ENCODE assay signal across 9 cellular contexts in the genomic region with DNA sequence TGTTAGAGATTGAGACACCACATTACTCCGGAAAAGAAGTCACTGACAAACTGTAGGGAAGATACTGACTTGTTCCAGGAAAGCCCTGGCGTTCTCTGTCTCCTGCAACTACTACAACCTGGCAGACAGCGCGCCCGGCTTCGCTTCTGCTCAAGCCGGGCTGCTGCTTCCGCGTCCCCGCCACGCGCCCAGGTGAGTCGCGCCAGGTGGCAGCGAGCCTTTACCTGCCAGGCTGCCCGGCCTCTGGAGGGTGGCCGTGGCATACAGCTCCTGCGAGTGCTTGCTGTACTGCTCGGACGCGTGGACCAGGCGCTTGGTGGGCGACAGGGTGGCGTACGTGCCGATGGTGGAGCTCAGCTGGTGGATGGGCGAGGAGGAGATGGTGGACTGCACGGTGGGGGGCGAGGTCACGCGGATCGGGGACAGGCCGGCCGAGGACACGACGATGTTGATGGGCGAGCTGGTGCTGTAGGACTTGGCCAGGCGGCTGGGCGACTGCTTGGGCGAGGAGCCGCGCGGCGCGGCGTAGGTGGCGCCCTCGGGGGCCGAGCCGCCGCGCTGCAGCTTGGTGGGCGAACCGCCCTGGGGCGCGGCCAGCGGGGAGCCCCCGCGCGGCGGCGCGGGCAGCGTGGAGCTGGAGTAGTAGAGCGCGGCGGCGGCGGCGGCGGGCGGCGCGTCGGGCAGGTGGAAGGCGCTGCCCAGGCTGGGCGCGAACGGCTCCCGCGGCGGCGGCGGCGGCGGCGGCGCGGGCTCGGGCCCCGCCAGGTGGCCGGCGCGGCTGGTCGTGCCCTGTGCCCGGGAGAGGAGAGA.
DNase-seq lines count a peak whose midpoint lies in the region; ATAC-seq and TF ChIP-seq lines count a peak whose summit lies in the region.
"Had no signal": no experiment of that assay in that cellular context is flagged by ENCODE, and none has a peak within 500 bp of the region (broad histone marks: within the 10 kb centered on the region; RNA-seq: fewer than 3 reads in every experiment).

No MANE protein-coding gene starts in this region.

- H3K27ac ChIP-seq in RWPE2 (ENCODE audit: poor library complexity, severe bottlenecking) (no peak overlapping the region), right atrium auricular region (no peak overlapping the region), trophoblast cell (ENCODE audit: low read depth, low read length) (no peak overlapping the region)

- H2BK12ac ChIP-seq in trophoblast cell (ENCODE audit: low read length), result no peak overlapping the region

- WGBS in trophoblast cell (ENCODE audit: extremely low coverage, insufficient coverage, insufficient read length), result no CpG with 5 or more reads among the region's 96 CpGs

- H3K23ac ChIP-seq in trophoblast cell (ENCODE audit: low read length), result no peak overlapping the region

- peak; percentile 4 for TF ChIP-seq CTCF in RWPE2 (IDR thresholded peaks at IDR 0.05; ENCODE audit: poor library complexity, severe bottlenecking)
- TF ChIP-seq CTCF in right atrium auricular region (IDR thresholded peaks at IDR 0.05), result no peak

- peak overlapping the region; percentile 80 for H3K4me2 ChIP-seq in trophoblast cell (ENCODE audit: low read length)

- H3K9me3 ChIP-seq in RWPE2 (ENCODE audit: severe bottlenecking), result no peaks in the 10 kb centered on the region
- H3K9me3 ChIP-seq in right atrium auricular region, result no peaks in the 10 kb centered on the region
- H3K9me3 ChIP-seq in trophoblast cell (ENCODE audit: insufficient read depth, low read depth, low read length), result peaks cover 4% of the 10 kb centered on the region

- H4K12ac ChIP-seq in trophoblast cell (ENCODE audit: low read depth, low read length), result no peak overlapping the region

- H3K36me3 ChIP-seq in RWPE2 (ENCODE audit: low read depth) (no peaks in the 10 kb centered on the region), right atrium auricular region (no peaks in the 10 kb centered on the region), trophoblast cell (ENCODE audit: control insufficient read depth in 1 of 2, insufficient read depth in 2 of 2, low read length in 2 of 2) (no peaks in the 10 kb centered on the region)

- H3K14ac ChIP-seq in trophoblast cell (ENCODE audit: low read length), result no peak overlapping the region

- H3K79me2 ChIP-seq in trophoblast cell (ENCODE audit: control insufficient read depth, insufficient read depth, low read length, poor library complexity), result no peaks in the 10 kb centered on the region

- no peak overlapping the region for H2BK120ac ChIP-seq in trophoblast cell (ENCODE audit: insufficient read depth, low read length, poor library complexity)

- no peak overlapping the region for H4K8ac ChIP-seq in trophoblast cell (ENCODE audit: low read depth, low read length)

- H3K9ac ChIP-seq in trophoblast cell (ENCODE audit: low read length), result peak overlapping the region; percentile 54

- H2BK5ac ChIP-seq in trophoblast cell (ENCODE audit: low read depth, low read length, poor library complexity), result no peak overlapping the region

- H3K79me1 ChIP-seq in trophoblast cell (ENCODE audit: low read length), result no peaks in the 10 kb centered on the region

- no peak overlapping the region for H4K91ac ChIP-seq in trophoblast cell (ENCODE audit: low read depth, low read length)

- H2AK5ac ChIP-seq in trophoblast cell (ENCODE audit: low read length), result no peak overlapping the region

- peak overlapping the region; percentile 6 for H2AFZ ChIP-seq in trophoblast cell (ENCODE audit: insufficient read depth, low read length, poor library complexity)

- no peak overlapping the region for H3K4me3 ChIP-seq in RWPE2 (ENCODE audit: severe bottlenecking)
- H3K4me3 ChIP-seq in right atrium auricular region, result peak overlapping the region; percentile 22 to 45
- H3K4me3 ChIP-seq in trophoblast cell (ENCODE audit: low read depth, low read length), result peak overlapping the region; percentile 73

- no peak overlapping the region for H3K4ac ChIP-seq in trophoblast cell (ENCODE audit: low read depth, low read length)

- H3K27me3 ChIP-seq in RWPE2 (ENCODE audit: insufficient read depth, poor library complexity, severe bottlenecking) (peaks cover 79% of the 10 kb centered on the region), right atrium auricular region (no peaks in the 10 kb centered on the region), trophoblast cell (ENCODE audit: insufficient read depth, low read length) (peaks cover 16% of the 10 kb centered on the region)

- H3K4me1 ChIP-seq in RWPE2 (ENCODE audit: insufficient read depth, poor library complexity, severe bottlenecking) (no peaks in the 10 kb centered on the region), right atrium auricular region (peaks cover 0 to 4% of the 10 kb centered on the region in 2 donors), trophoblast cell (ENCODE audit: control insufficient read depth in 1 of 2, insufficient read depth in 2 of 2, low read length in 2 of 2) (peaks cover 3 to 4% of the 10 kb centered on the region in 2 experiments)

- H3K18ac ChIP-seq in trophoblast cell (ENCODE audit: low read length), result no peak overlapping the region

- DNase-seq in Daoy (ENCODE audit: low read depth) (peak; percentile 64), RWPE2 (ENCODE audit: low spot score) (peak; percentile 64), right atrium auricular region (ENCODE audit: low spot score) (no peak), trophoblast cell (no peak), T1000 (lab: John Stamatoyannopoulos, UW) (no peak), DMS79 (lab: John Stamatoyannopoulos, UW) (no peak)

- ATAC-seq in RWPE2 (ENCODE audit: low read depth) (peak; percentile 59), HG02852 (IDR thresholded peaks at IDR 0.05; ENCODE audit: unreplicated experiment) (no peak), GM19463 (IDR thresholded peaks at IDR 0.05; ENCODE audit: unreplicated experiment) (no peak)
- ATAC-seq: Panc1 had no signal

Comparison
In these comparisons a context has a peak if more than half of its experiments do, and no peak if none do; other contexts are left out.
1. DNase-seq: peak in Daoy (single experiment) and RWPE2 (single experiment); none in right atrium auricular region (single experiment), trophoblast cell (0 of 2), T1000 (single experiment) and DMS79 (single experiment).